In the genomic region with DNA sequence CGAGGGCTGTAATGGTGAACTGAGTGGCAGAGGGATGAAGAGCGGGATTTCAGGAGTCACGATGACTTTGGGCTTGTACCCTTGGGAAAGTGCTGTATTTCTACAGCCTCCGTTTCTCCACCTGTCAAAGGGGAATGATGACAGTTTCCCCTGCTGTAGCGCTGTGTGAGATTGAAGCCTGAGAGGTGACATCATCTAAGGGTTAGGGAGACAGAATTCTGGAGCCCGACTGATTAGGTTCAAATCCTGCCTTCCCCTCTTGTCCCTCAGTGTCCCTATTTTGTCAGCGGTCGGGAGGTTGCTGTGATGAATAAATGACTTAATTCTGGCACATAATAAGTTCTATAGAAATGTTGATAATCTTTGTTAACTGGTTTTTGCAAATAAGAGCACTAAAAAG, we compare ENCODE assay signal across 8 cellular contexts. TPM values are rescaled to one million over a fixed set of nuclear protein-coding genes. Genes with fewer than 3 reads are reported as not detected.
DNase-seq lines count a peak whose midpoint lies in the region; ATAC-seq and TF ChIP-seq lines count a peak whose summit lies in the region.

No MANE protein-coding gene starts in this region.

- H3K9me3 ChIP-seq in heart left ventricle (no peaks in the 10 kb centered on the region), mononuclear cell (ENCODE audit: low read depth, low read length) (no peaks in the 10 kb centered on the region), vagina (no peaks in the 10 kb centered on the region)

- WGBS in heart left ventricle, 4 donors: 23 to 30% (median 27%) methylated on average over 8 of the region's 8 CpGs

- no peak for TF ChIP-seq CTCF in heart left ventricle (IDR thresholded peaks at IDR 0.05)
- no peak for TF ChIP-seq CTCF in brain microvascular endothelial cell (IDR thresholded peaks at IDR 0.05; ENCODE audit: low read depth, low read length, missing control alignments)
- TF ChIP-seq CTCF in vagina (IDR thresholded peaks at IDR 0.05): no peak

- no peak for TF ChIP-seq POLR2A in heart left ventricle (IDR thresholded peaks at IDR 0.05)
- TF ChIP-seq POLR2A in vagina (IDR thresholded peaks at IDR 0.05): no peak

- H3K4me3 ChIP-seq in heart left ventricle: peak overlapping the region; percentile 60 to 99 (median 84)
- H3K4me3 ChIP-seq in brain microvascular endothelial cell (ENCODE audit: low read depth, low read length): peak overlapping the region; percentile 98
- peak overlapping the region; percentile 75 for H3K4me3 ChIP-seq in mononuclear cell (ENCODE audit: low read length)
- H3K4me3 ChIP-seq in vagina: peak overlapping the region; percentile 72 to 77

- H3K36me3 ChIP-seq in heart left ventricle: peaks cover 0 to 44% (median 43%) of the 10 kb centered on the region in 9 donors
- H3K36me3 ChIP-seq in brain microvascular endothelial cell (replicated peaks): peaks cover 19% of the 10 kb centered on the region
- H3K36me3 ChIP-seq in vagina: peaks cover 0 to 31% of the 10 kb centered on the region in 2 donors

- H3K27me3 ChIP-seq in heart left ventricle: no peaks in the 10 kb centered on the region
- H3K27me3 ChIP-seq in brain microvascular endothelial cell (replicated peaks): no peaks in the 10 kb centered on the region
- H3K27me3 ChIP-seq in mononuclear cell (ENCODE audit: insufficient read depth, low read length): no peaks in the 10 kb centered on the region
- H3K27me3 ChIP-seq in vagina: no peaks in the 10 kb centered on the region

- ATAC-seq in heart left ventricle: no peak
- ATAC-seq in Right ventricle myocardium inferior: no peak
- ATAC-seq in GM19452 (IDR thresholded peaks at IDR 0.05; ENCODE audit: unreplicated experiment): no peak
- ATAC-seq in GM18907 (IDR thresholded peaks at IDR 0.05; ENCODE audit: unreplicated experiment): no peak

- DNase-seq in heart left ventricle (no peak), Right ventricle myocardium inferior (ENCODE audit: missing footprints) (no peak), brain microvascular endothelial cell (no peak), vagina (ENCODE audit: extremely low spot score in 2 of 2) (no peak), head of caudate nucleus (no peak)

- H3K27ac ChIP-seq in heart left ventricle: peak overlapping the region in 11 of 12 donors; percentile 78 to 93 (median 86)
- no peak overlapping the region for H3K27ac ChIP-seq in brain microvascular endothelial cell
- peak overlapping the region; percentile 71 for H3K27ac ChIP-seq in vagina

- intact Hi-C loops in heart left ventricle (cut with DNase I): loop anchor here in 6 of 10 donors (5.0 to 10.0 kb wide), 5 partner anchors 60 to 320 kb away; a partner anchor contains a TSS
- intact Hi-C loops in Right ventricle myocardium inferior (cut with DNase I): loop anchor here (5.0 kb wide), 1 partner anchor 320 kb away; no protein-coding TSS in a partner anchor
- intact Hi-C loops in vagina (cut with DNase I): no loop called here
- intact Hi-C loops in head of caudate nucleus (cut with DNase I): loop anchor here (5.0 to 10.0 kb wide), 3 partner anchors 60 to 318 kb away; a partner anchor contains a TSS

- in situ Hi-C loops in brain microvascular endothelial cell (cut with HindIII; ENCODE audit: low pct_ligation_motif_present, low sequenced_read_pairs): no loop called here

- H3K4me1 ChIP-seq in heart left ventricle (peaks cover 0 to 22% (median 8%) of the 10 kb centered on the region in 12 donors), mononuclear cell (ENCODE audit: insufficient read depth, low read length) (peaks cover 23% of the 10 kb centered on the region), vagina (peaks cover 23% of the 10 kb centered on the region)

RNA-seq across cellular contexts. Expression of a gene that starts 0.7 kb away (rescaled TPM):
- 100 to 1,000 TPM in 2 of 9 donors, 10 to 100 TPM in 7; 53.7 to 110 (median 68.2) TPM for total RNA-seq in heart left ventricle
- polyA plus RNA-seq in heart left ventricle: 100 to 1,000 TPM in 1 of 2 donors, 10 to 100 TPM in 1; 37.7 to 123 TPM
- 70.1 TPM for total RNA-seq in Right ventricle myocardium inferior
- total RNA-seq in mononuclear cell: 14.9 TPM
- 55.0 TPM for total RNA-seq in vagina

RNA-seq across cellular contexts. Expression of a gene that starts 18.2 kb away (rescaled TPM):
- 10 to 100 TPM in 5 of 9 donors, 1 to 10 TPM in 4; 6.0 to 87.6 (median 10.9) TPM for total RNA-seq in heart left ventricle
- polyA plus RNA-seq in heart left ventricle: 1 to 10 TPM; 6.1 to 9.7 TPM
- 8.6 TPM for total RNA-seq in Right ventricle myocardium inferior
- total RNA-seq in mononuclear cell: 170 TPM
- total RNA-seq in vagina: 22.3 TPM

RNA-seq across cellular contexts. Expression of a gene that starts 21.6 kb away (rescaled TPM):
- total RNA-seq in heart left ventricle (10 to 100 TPM in 1 of 9 donors, 1 to 10 TPM in 8; 1.7 to 14.2 (median 4.4) TPM), Right ventricle myocardium inferior (8.4 TPM), mononuclear cell (5.6 TPM), vagina (28.2 TPM)
- 1 to 10 TPM; 1.0 to 4.3 TPM for polyA plus RNA-seq in heart left ventricle

RNA-seq across cellular contexts. Expression of a gene that starts 34.0 kb away (rescaled TPM):
- total RNA-seq in heart left ventricle: 1 to 10 TPM in 2 of 9 donors, under 1 TPM in 4, not detected in 3; 0.21 to 1.2 (median 0.67) TPM
- polyA plus RNA-seq in heart left ventricle: under 1 TPM; 0.33 to 0.57 TPM
- total RNA-seq in Right ventricle myocardium inferior: 0.30 TPM
- 7.9 TPM for total RNA-seq in mononuclear cell
- total RNA-seq in vagina: not detected

RNA-seq across cellular contexts. Expression of a gene that starts 37.0 kb away (rescaled TPM):
- total RNA-seq in heart left ventricle (under 1 TPM in 7 of 9 donors, not detected in 2; 0.19 to 0.98 (median 0.34) TPM), Right ventricle myocardium inferior (0.38 TPM), mononuclear cell (0.42 TPM), vagina (2.0 TPM)
- polyA plus RNA-seq in heart left ventricle: under 1 TPM; 0.11 to 0.35 TPM
